In the genomic region with DNA sequence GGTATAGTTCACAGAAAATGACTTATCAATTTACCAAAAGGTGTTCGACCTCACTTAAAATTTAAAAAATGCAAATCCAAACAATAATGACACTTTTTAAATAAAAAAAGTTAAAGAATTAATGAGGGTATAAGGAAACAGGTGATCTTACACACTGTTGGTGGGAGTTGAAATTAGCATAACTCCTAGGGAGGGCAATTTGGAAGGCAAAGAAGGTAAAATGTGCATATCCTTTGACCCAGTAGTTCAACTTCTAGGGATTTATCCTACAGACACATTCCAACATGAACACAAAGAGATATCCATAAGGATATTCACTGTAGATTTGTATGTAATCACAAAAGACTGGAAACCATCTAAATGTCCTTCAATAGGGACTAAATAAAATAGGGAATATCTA, we compare ENCODE assay signal across 1 cellular context.
TF ChIP-seq lines count a peak whose summit lies in the region.

No MANE protein-coding gene starts in this region.

TF ChIP-seq in H1, 55 proteins besides CTCF, POLR2A, EP300 and RAD21 (continued from another document):
- TF ChIP-seq ZNF274 (IDR thresholded peaks at IDR 0.05; ENCODE audit: borderline replicate concordance, extremely low read depth, low read length): no peak
- TF ChIP-seq CBX5 (IDR thresholded peaks at IDR 0.05; ENCODE audit: low read depth, low read length): no peak
- TF ChIP-seq TEAD4 (IDR thresholded peaks at IDR 0.05; ENCODE audit: low read depth, low read length): no peak
- TF ChIP-seq KDM5A (IDR thresholded peaks at IDR 0.05; ENCODE audit: low read length): no peak
- no peak for TF ChIP-seq TAF1 (IDR thresholded peaks at IDR 0.05; ENCODE audit: low read depth, low read length)
- no peak for TF ChIP-seq CHD2 (IDR thresholded peaks at IDR 0.05; ENCODE audit: low read length)
